Comparison of ENCODE assay signal across 28 cellular contexts in the genomic region with DNA sequence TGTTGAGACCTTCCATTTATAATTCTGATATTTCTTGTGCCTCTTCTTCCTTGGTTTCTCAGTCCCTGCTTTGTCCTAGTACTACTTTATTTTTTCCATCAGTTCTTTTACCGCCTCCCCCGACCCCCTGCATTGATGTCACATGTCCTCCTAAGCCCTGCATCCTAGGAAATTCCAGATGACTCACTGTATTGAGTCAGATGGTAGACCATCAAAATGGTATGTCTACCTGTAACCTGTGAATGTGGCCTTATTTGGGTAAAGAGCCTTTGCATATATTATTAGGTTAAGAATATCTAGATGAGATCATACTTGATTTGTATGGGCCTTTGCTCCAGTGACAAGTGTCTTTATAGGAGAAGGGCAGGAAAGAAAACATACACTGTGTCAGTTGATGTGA.
"Had no signal": no experiment of that assay in that cellular context is flagged by ENCODE, and none has a peak within 500 bp of the region (broad histone marks: within the 10 kb centered on the region; RNA-seq: fewer than 3 reads in every experiment).

No MANE protein-coding gene starts in this region.

- DNase-seq: activated CD4-positive, alpha-beta T cell treated with anti-CD3 and anti-CD28 coated beads for 48 hours; activated CD4-positive, alpha-beta T cell treated with anti-CD3 and anti-CD28 coated beads, Interleukin-2, amount 50 U/mL, for 48 hours; activated CD8-positive, alpha-beta memory T cell treated with anti-CD3 and anti-CD28 coated beads, Interleukin-2, amount 50 U/mL, for 4 hours; activated effector memory CD4-positive, alpha-beta T cell treated with anti-CD3 and anti-CD28 coated beads, Interleukin-2, amount 50 U/mL, for 16 hours; activated naive CD4-positive, alpha-beta T cell treated with anti-CD3 and anti-CD28 coated beads for 36 hours; activated naive CD8-positive, alpha-beta T cell treated with anti-CD3 and anti-CD28 coated beads for 36 hours; activated T-cell treated with anti-CD3 and anti-CD28 coated beads, Interleukin-2, amount 50 U/mL, for 1 hour; cortex of kidney; effector memory CD8-positive, alpha-beta T cell; erythroblast; heart left ventricle; left ventricle myocardium inferior; mucosa of descending colon; right cardiac atrium; stimulated activated CD4-positive, alpha-beta T cell treated with anti-CD3 and anti-CD28 coated beads, Interleukin-15, amount 100 ng/mL, for 24 hours; stimulated activated CD4-positive, alpha-beta T cell treated with anti-CD3 and anti-CD28 coated beads, Interleukin-2, amount 100 ng/mL, for 24 hours; stimulated activated naive B cell treated with anti-CD40 and anti-IgM and Interleukin-4, amounts not matched to agents 10 μg/mL and 1 μg/mL and 100 μg/mL, for 72 hours; stomach; T-helper 9 cell; thyroid gland; upper lobe of right lung; WERI-Rb-1 had no signal

- H3K27me3 Mint-ChIP-seq: activated naive CD8-positive, alpha-beta T cell treated with anti-CD3 and anti-CD28 coated beads for 36 hours; effector memory CD8-positive, alpha-beta T cell; natural killer cell treated with Interleukin-12 subunit alpha and Interleukin-12 subunit beta and Interleukin-15 and Interleukin-18, amount 100 ng/mL, for 72 hours; stimulated activated naive B cell treated with anti-CD40 and anti-IgM and Interleukin-4, amounts not matched to agents 10 μg/mL and 1 μg/mL and 100 μg/mL, for 72 hours had no signal

- H3K9me3 ChIP-seq: ascending aorta, mucosa of descending colon, thyroid gland, upper lobe of right lung had no signal

- H3K4me3 Mint-ChIP-seq: activated naive CD4-positive, alpha-beta T cell treated with anti-CD3 and anti-CD28 coated beads for 36 hours; activated naive CD8-positive, alpha-beta T cell treated with anti-CD3 and anti-CD28 coated beads for 36 hours; activated T-helper 1 cell treated with anti-CD3 and anti-CD28 coated beads, Interleukin-12 subunit alpha, Interleukin-12 subunit beta, Interleukin-2, Interleukin-4 antibody, amounts not matched to agents 30 ng/mL and 10 ng/mL and 1 ng/mL, durations not matched to agents 14 hours and 24 hours and 36 hours; brain; effector memory CD8-positive, alpha-beta T cell; natural killer cell treated with Interleukin-12 subunit alpha and Interleukin-12 subunit beta and Interleukin-15 and Interleukin-18, amount 100 ng/mL, for 72 hours; stimulated activated naive B cell treated with anti-CD40 and anti-IgM and Interleukin-4, amounts not matched to agents 10 μg/mL and 1 μg/mL and 100 μg/mL, for 72 hours had no signal

- H3K27ac Mint-ChIP-seq: activated naive CD4-positive, alpha-beta T cell treated with anti-CD3 and anti-CD28 coated beads for 36 hours; activated naive CD8-positive, alpha-beta T cell treated with anti-CD3 and anti-CD28 coated beads for 36 hours; activated T-helper 1 cell treated with anti-CD3 and anti-CD28 coated beads, Interleukin-12 subunit alpha, Interleukin-12 subunit beta, Interleukin-2, Interleukin-4 antibody, amounts not matched to agents 30 ng/mL and 10 ng/mL and 1 ng/mL, durations not matched to agents 14 hours and 24 hours and 36 hours; effector memory CD8-positive, alpha-beta T cell; natural killer cell treated with Interleukin-12 subunit alpha and Interleukin-12 subunit beta and Interleukin-15 and Interleukin-18, amount 100 ng/mL, for 72 hours; stimulated activated naive B cell treated with anti-CD40 and anti-IgM and Interleukin-4, amounts not matched to agents 10 μg/mL and 1 μg/mL and 100 μg/mL, for 72 hours had no signal

- H3K27ac ChIP-seq: ascending aorta, heart left ventricle, left ventricle myocardium inferior, stomach, thyroid gland, upper lobe of right lung, WERI-Rb-1 had no signal

- ATAC-seq: activated CD4-positive, CD25-positive, alpha-beta regulatory T cell treated with anti-CD3 and anti-CD28 coated beads, Interleukin-2, amount 50 U/mL, for 24 hours; effector memory CD8-positive, alpha-beta T cell; heart left ventricle; mucosa of descending colon; natural killer cell treated with Interleukin-12 subunit alpha and Interleukin-12 subunit beta and Interleukin-15 and Interleukin-18, amount 100 ng/mL, for 72 hours; right cardiac atrium; stimulated activated naive B cell treated with anti-CD40 and anti-IgM and Interleukin-4, amounts not matched to agents 10 μg/mL and 1 μg/mL and 100 μg/mL, for 72 hours; upper lobe of right lung had no signal

- H3K4me3 ChIP-seq: ascending aorta, heart left ventricle, left ventricle myocardium inferior, lung, mucosa of descending colon, stomach, thyroid gland, upper lobe of right lung had no signal

- H3K4me1 ChIP-seq: ascending aorta, heart left ventricle, left ventricle myocardium inferior, stomach, thyroid gland, upper lobe of right lung had no signal

- H3K4me1 Mint-ChIP-seq: activated naive CD8-positive, alpha-beta T cell treated with anti-CD3 and anti-CD28 coated beads for 36 hours; stimulated activated naive B cell treated with anti-CD40 and anti-IgM and Interleukin-4, amounts not matched to agents 10 μg/mL and 1 μg/mL and 100 μg/mL, for 72 hours had no signal

- H3K36me3 Mint-ChIP-seq: activated naive CD8-positive, alpha-beta T cell treated with anti-CD3 and anti-CD28 coated beads for 36 hours; brain; stimulated activated naive B cell treated with anti-CD40 and anti-IgM and Interleukin-4, amounts not matched to agents 10 μg/mL and 1 μg/mL and 100 μg/mL, for 72 hours had no signal

- H3K36me3 ChIP-seq: ascending aorta, heart left ventricle, left ventricle myocardium inferior, stomach, thyroid gland, upper lobe of right lung, WERI-Rb-1 had no signal

- H3K27me3 ChIP-seq: ascending aorta, heart left ventricle, stomach, thyroid gland, upper lobe of right lung had no signal
